ENCODE assay signal across 1 cellular context in the genomic region with DNA sequence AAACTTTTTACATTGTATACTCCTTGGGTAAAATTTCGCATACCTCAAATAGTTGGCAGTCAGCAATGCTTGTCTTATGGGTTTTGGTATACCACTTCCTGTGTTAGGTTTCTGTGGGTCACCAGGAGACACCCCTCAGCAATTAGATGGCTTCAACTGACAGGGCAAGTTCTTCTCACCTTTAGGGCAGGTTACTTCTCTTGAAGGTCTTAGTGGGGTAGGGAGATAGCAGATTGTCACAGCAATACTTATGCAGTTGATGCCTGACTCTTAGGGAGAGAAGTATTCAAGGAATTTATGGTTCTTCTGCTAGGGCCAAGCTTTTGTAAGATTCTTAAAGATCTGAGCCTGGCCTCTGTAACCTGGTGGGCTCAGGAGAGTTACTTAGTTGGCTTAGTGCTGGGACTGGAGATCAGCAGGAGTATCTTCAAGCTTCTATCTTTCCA.
TF ChIP-seq lines count a peak whose summit lies in the region.

No MANE protein-coding gene starts in this region.

TF ChIP-seq in Ishikawa, 13 proteins besides CTCF, POLR2A, EP300 and RAD21 (continued from another document):
- TF ChIP-seq FOXM1 (IDR thresholded peaks at IDR 0.05; ENCODE audit: borderline replicate concordance, low read depth) (0 out of 2 replicates have a peak, but pooled peaks have one; percentile 47), TEAD4 (IDR thresholded peaks at IDR 0.05) (peak; percentile 93), TCF12 (IDR thresholded peaks at IDR 0.05; ENCODE audit: low read depth) (peak; percentile 56), EGR1 (IDR thresholded peaks at IDR 0.05) (no peak), CREB1 (IDR thresholded peaks at IDR 0.05; ENCODE audit: low read depth) (no peak), YY1 (IDR thresholded peaks at IDR 0.05; ENCODE audit: low read depth) (no peak), NFIC (IDR thresholded peaks at IDR 0.05) (peak; percentile 75), TAF1 (IDR thresholded peaks at IDR 0.05; ENCODE audit: low read depth) (no peak), ZBTB7A (IDR thresholded peaks at IDR 0.05; ENCODE audit: low read depth) (no peak), CEBPB (IDR thresholded peaks at IDR 0.05) (no peak)
- TF ChIP-seq, protein P1, sequence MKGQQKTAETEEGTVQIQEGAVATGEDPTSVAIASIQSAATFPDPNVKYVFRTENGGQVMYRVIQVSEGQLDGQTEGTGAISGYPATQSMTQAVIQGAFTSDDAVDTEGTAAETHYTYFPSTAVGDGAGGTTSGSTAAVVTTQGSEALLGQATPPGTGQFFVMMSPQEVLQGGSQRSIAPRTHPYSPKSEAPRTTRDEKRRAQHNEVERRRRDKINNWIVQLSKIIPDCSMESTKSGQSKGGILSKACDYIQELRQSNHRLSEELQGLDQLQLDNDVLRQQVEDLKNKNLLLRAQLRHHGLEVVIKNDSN (IDR thresholded peaks at IDR 0.05), result no peak
- TF ChIP-seq, protein P2, sequence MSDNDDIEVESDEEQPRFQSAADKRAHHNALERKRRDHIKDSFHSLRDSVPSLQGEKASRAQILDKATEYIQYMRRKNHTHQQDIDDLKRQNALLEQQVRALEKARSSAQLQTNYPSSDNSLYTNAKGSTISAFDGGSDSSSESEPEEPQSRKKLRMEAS (IDR thresholded peaks at IDR 0.05), result no peak; the same call in 1 of the 2 replicates
TF ChIP-seq in Ishikawa: peak in this region for 4.
